ENCODE assay signal across 10 cellular contexts in the genomic region with DNA sequence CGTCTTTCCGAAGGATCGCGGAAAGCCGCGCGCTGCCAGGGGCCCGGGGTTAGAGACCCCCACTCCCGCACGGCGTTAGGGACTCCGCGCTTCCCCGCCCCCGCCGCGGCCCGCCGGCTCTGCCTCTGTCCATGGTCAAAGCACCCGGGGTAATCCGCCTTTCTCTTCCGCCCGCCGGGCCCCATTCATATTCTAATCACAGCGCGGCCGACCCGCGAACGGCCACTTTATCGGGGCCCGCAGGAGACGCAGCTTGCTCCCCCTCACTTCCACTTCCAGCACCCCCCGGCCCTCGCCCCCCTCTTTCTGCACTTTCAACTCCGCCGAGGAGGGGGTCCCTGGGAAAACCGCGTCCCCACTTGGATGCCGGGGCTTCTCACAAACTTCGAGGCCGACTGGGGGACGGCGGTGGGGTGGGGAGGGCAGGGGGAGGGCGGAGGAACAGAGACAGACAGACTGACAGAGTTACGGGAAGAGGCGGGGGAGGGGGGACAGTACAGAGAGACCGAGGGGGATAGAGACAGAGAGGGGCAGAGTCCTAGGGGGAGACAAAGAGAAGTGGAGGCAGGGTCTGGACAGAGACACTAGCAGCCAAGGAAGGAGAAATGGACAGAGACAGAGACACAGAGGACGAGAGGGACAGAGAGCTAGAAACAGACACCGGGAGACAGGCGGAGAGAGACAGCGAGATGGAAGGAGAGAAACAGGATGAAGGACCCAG. TPM values are rescaled to one million over a fixed set of nuclear protein-coding genes. Genes with fewer than 3 reads are reported as not detected.
A peak's percentile ranks its signal among the peaks of the same experiment; 100 is the strongest.
DNase-seq lines count a peak whose midpoint lies in the region; ATAC-seq and TF ChIP-seq lines count a peak whose summit lies in the region.
"Had no signal": no experiment of that assay in that cellular context is flagged by ENCODE, and none has a peak within 500 bp of the region (broad histone marks: within the 10 kb centered on the region; RNA-seq: fewer than 3 reads in every experiment).

No MANE protein-coding gene starts in this region.

- H3K27me3 ChIP-seq in left ventricle myocardium inferior (ENCODE audit: low read depth) (peaks cover 100% of the 10 kb centered on the region), psoas muscle (ENCODE audit: insufficient read depth in 3 of 3, low read length in 2 of 3) (peaks cover 4 to 84% (median 49%) of the 10 kb centered on the region in 3 donors)

- 1 to 2% (median 1%) methylated on average over 41 to 52 of the region's 52 CpGs for WGBS in psoas muscle, 3 donors

- H3K9me3 ChIP-seq in left ventricle myocardium inferior (replicated peaks), result no peaks in the 10 kb centered on the region
- H3K9me3 ChIP-seq in psoas muscle, result no peaks in the 10 kb centered on the region

- H3K4me1 ChIP-seq in left ventricle myocardium inferior (peaks cover 63% of the 10 kb centered on the region), psoas muscle (peaks cover 14% of the 10 kb centered on the region)

- TF ChIP-seq CTCF in left ventricle myocardium inferior (IDR thresholded peaks at IDR 0.05; ENCODE audit: borderline replicate concordance), result no peak
- no peak for TF ChIP-seq CTCF in psoas muscle (IDR thresholded peaks at IDR 0.05)

- H3K27ac ChIP-seq in left ventricle myocardium inferior (replicated peaks) (no peak overlapping the region), psoas muscle (no peak overlapping the region)

- H3K4me3 ChIP-seq in left ventricle myocardium inferior (peak overlapping the region; percentile 61), psoas muscle (peak overlapping the region; percentile 58)

- peak; percentile 3 for DNase-seq in NCI-H1105 treated with DMSO at 0.1 percent for 48 hours (lab: John Stamatoyannopoulos, UW)
- no peak for DNase-seq in NCI-H1105 (lab: John Stamatoyannopoulos, UW)
- no peak for DNase-seq in left ventricle myocardium inferior
- DNase-seq in psoas muscle, result no peak
- no peak for DNase-seq in NCI-H187 (lab: John Stamatoyannopoulos, UW)

- peak; percentile 70 for ATAC-seq in SK-N-SH treated with all-trans-retinoic acid at 6 μM for 48 hours
- ATAC-seq in psoas muscle, result peak in 3 of 4 donors; percentile 23 to 50 (median 38)
- ATAC-seq in HG03432 (IDR thresholded peaks at IDR 0.05; ENCODE audit: unreplicated experiment), result no peak
- ATAC-seq in HG02571 (IDR thresholded peaks at IDR 0.05; ENCODE audit: unreplicated experiment), result no peak

- no peaks in the 10 kb centered on the region for H3K36me3 ChIP-seq in left ventricle myocardium inferior
- H3K36me3 ChIP-seq in psoas muscle (ENCODE audit: insufficient read depth in 1 of 2, low read depth in 1 of 2), result no peaks in the 10 kb centered on the region

- intact Hi-C loops in left ventricle myocardium inferior (cut with micrococcal nuclease) (no loop called here), psoas muscle (cut with DNase I) (no loop called here)

TF ChIP-seq in SK-N-SH treated with all-trans-retinoic acid at 6 μM for 48 hours, 23 proteins besides CTCF, POLR2A, EP300 and RAD21:
- no peak for TF ChIP-seq ZC3H10 (CRISPR knock-in tag; IDR thresholded peaks at IDR 0.05)
- no peak for TF ChIP-seq GLIS3 (CRISPR knock-in tag; IDR thresholded peaks at IDR 0.05)
- no peak for TF ChIP-seq TOX (CRISPR knock-in tag; IDR thresholded peaks at IDR 0.05; ENCODE audit: borderline replicate concordance)
- TF ChIP-seq BACH2 (CRISPR knock-in tag; IDR thresholded peaks at IDR 0.05; ENCODE audit: borderline replicate concordance), result no peak
- no peak for TF ChIP-seq ZNF565 (CRISPR knock-in tag; conservative IDR thresholded peaks at IDR 0.05; ENCODE audit: low read depth)
- no peak for TF ChIP-seq RARB (CRISPR knock-in tag; IDR thresholded peaks at IDR 0.05)
- TF ChIP-seq PATZ1 (CRISPR knock-in tag; IDR thresholded peaks at IDR 0.05; ENCODE audit: borderline replicate concordance), result no peak
- no peak for TF ChIP-seq CSDC2 (CRISPR knock-in tag; IDR thresholded peaks at IDR 0.05)
- TF ChIP-seq ZNF70 (CRISPR knock-in tag; IDR thresholded peaks at IDR 0.05), result no peak
- TF ChIP-seq, protein P1, sequence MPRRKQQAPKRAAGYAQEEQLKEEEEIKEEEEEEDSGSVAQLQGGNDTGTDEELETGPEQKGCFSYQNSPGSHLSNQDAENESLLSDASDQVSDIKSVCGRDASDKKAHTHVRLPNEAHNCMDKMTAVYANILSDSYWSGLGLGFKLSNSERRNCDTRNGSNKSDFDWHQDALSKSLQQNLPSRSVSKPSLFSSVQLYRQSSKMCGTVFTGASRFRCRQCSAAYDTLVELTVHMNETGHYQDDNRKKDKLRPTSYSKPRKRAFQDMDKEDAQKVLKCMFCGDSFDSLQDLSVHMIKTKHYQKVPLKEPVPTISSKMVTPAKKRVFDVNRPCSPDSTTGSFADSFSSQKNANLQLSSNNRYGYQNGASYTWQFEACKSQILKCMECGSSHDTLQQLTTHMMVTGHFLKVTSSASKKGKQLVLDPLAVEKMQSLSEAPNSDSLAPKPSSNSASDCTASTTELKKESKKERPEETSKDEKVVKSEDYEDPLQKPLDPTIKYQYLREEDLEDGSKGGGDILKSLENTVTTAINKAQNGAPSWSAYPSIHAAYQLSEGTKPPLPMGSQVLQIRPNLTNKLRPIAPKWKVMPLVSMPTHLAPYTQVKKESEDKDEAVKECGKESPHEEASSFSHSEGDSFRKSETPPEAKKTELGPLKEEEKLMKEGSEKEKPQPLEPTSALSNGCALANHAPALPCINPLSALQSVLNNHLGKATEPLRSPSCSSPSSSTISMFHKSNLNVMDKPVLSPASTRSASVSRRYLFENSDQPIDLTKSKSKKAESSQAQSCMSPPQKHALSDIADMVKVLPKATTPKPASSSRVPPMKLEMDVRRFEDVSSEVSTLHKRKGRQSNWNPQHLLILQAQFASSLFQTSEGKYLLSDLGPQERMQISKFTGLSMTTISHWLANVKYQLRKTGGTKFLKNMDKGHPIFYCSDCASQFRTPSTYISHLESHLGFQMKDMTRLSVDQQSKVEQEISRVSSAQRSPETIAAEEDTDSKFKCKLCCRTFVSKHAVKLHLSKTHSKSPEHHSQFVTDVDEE (CRISPR knock-in tag; IDR thresholded peaks at IDR 0.05), result no peak
- no peak for TF ChIP-seq ESRRG (CRISPR knock-in tag; IDR thresholded peaks at IDR 0.05)
- TF ChIP-seq ARNTL (CRISPR knock-in tag; IDR thresholded peaks at IDR 0.05; ENCODE audit: borderline replicate concordance, low read depth), result no peak
- TF ChIP-seq SNAI2 (CRISPR knock-in tag; IDR thresholded peaks at IDR 0.05), result no peak
- no peak for TF ChIP-seq PPARA (CRISPR knock-in tag; IDR thresholded peaks at IDR 0.05; ENCODE audit: borderline replicate concordance)
- no peak for TF ChIP-seq ISL1 (CRISPR knock-in tag; IDR thresholded peaks at IDR 0.05)
- no peak for TF ChIP-seq ZFP30 (CRISPR knock-in tag; IDR thresholded peaks at IDR 0.05)
- TF ChIP-seq POU6F1 (CRISPR knock-in tag; IDR thresholded peaks at IDR 0.05; ENCODE audit: borderline replicate concordance, low read depth), result no peak
- no peak for TF ChIP-seq CREB5 (CRISPR knock-in tag; IDR thresholded peaks at IDR 0.05; ENCODE audit: low read depth)
- TF ChIP-seq OSR1 (CRISPR knock-in tag; IDR thresholded peaks at IDR 0.05), result no peak
- no peak for TF ChIP-seq ZFP3 (CRISPR knock-in tag; IDR thresholded peaks at IDR 0.05)

RNA-seq across cellular contexts. Expression of gene RFX4, which starts 1.1 kb away (rescaled TPM):
- total RNA-seq in left ventricle myocardium inferior (not detected), psoas muscle (under 1 TPM in 1 of 4 donors, not detected in 3; 0.56 TPM)
- polyA plus RNA-seq in psoas muscle, result not detected
- total RNA-seq: A172, mononuclear cell had no signal

Comparison
In these comparisons a context has a peak if more than half of its experiments do, and no peak if none do; other contexts are left out.
1. ATAC-seq: peak in SK-N-SH treated with all-trans-retinoic acid at 6 μM for 48 hours (single experiment) and psoas muscle (3 of 4); none in HG03432 (single experiment) and HG02571 (single experiment).